ENCODE assay signal across 22 cellular contexts in genomic region chr12:32266756-32267155, GRCh38.
"Had no signal": no experiment of that assay in that cellular context is flagged by ENCODE, and none has a peak within 500 bp of the region (broad histone marks: within the 10 kb centered on the region; RNA-seq: fewer than 3 reads in every experiment).

No MANE protein-coding gene starts in this region.

- H3K27me3 ChIP-seq: adrenal gland, esophagus muscularis mucosa, hepatocyte, neural progenitor cell, right atrium auricular region, transverse colon, vagina had no signal

- DNase-seq: activated CD4-positive, alpha-beta T cell treated with anti-CD3 and anti-CD28 coated beads for 1 hour; activated gamma-delta T cell treated with Interleukin-2 at 50 U/mL for 16 hours; activated T-cell treated with anti-CD3 and anti-CD28 coated beads, Interleukin-2, amount 50 U/mL, for 72 hours; adrenal gland; cerebellar nuclear complex; cortex of kidney; effector CD4-positive, alpha-beta T cell; left colon; lower lobe of right lung; midbrain; stimulated activated CD4-positive, alpha-beta T cell treated with anti-CD3 and anti-CD28 coated beads, Interleukin-12 subunit alpha, Interleukin-12 subunit beta, amount 100 ng/mL, for 4 hours; stimulated activated CD4-positive, alpha-beta T cell treated with anti-CD3 and anti-CD28 coated beads, Interleukin-2, amount 100 ng/mL, for 24 hours; T-cell; transverse colon had no signal

- H3K9ac ChIP-seq: neural progenitor cell had no signal

- H3K27me3 Mint-ChIP-seq: progenitor cell of endocrine pancreas; stimulated activated naive CD8-positive, alpha-beta T cell treated with anti-CD3 and anti-CD28 coated beads, Interleukin-15, Interleukin-2, amounts not matched to agents 100 ng/mL and 50 ng/mL, for 24 hours; T-cell had no signal

- H3K9me3 Mint-ChIP-seq: activated naive CD4-positive, alpha-beta T cell treated with anti-CD3 and anti-CD28 coated beads, Interleukin-2, amount 50 U/mL, for 72 hours; activated T-cell treated with anti-CD3 and anti-CD28 coated beads, Interleukin-2, amount 50 U/mL, for 72 hours; stimulated activated naive CD8-positive, alpha-beta T cell treated with anti-CD3 and anti-CD28 coated beads, Interleukin-15, Interleukin-2, amounts not matched to agents 100 ng/mL and 50 ng/mL, for 24 hours; T-cell had no signal

- ATAC-seq: activated naive CD4-positive, alpha-beta T cell treated with anti-CD3 and anti-CD28 coated beads, Interleukin-2, amount 50 U/mL, for 72 hours; activated T-cell treated with anti-CD3 and anti-CD28 coated beads, Interleukin-2, amount 50 U/mL, for 72 hours; left colon; lower lobe of right lung; T-cell had no signal

- H3K4me1 ChIP-seq: lower lobe of right lung had no signal

- H2AFZ ChIP-seq: hepatocyte, neural progenitor cell had no signal

- H3K36me3 ChIP-seq: adrenal gland, esophagus muscularis mucosa, lower lobe of right lung, neural progenitor cell, right atrium auricular region, transverse colon, vagina had no signal

- H3K4me3 Mint-ChIP-seq: activated T-cell treated with anti-CD3 and anti-CD28 coated beads, Interleukin-2, amount 50 U/mL, for 72 hours; neural progenitor cell; stimulated activated naive CD8-positive, alpha-beta T cell treated with anti-CD3 and anti-CD28 coated beads, Interleukin-15, Interleukin-2, amounts not matched to agents 100 ng/mL and 50 ng/mL, for 24 hours; T-cell had no signal

- H3K27ac ChIP-seq: adrenal gland, esophagus muscularis mucosa, hepatocyte, lower lobe of right lung, neural progenitor cell, right atrium auricular region, transverse colon, vagina had no signal

- H3K4me3 ChIP-seq: adrenal gland, esophagus muscularis mucosa, hepatocyte, lower lobe of right lung, neural progenitor cell, right atrium auricular region, transverse colon, vagina had no signal

- H3K9me3 ChIP-seq: adrenal gland, esophagus muscularis mucosa, lower lobe of right lung, right atrium auricular region, transverse colon, vagina had no signal

- H3K4me2 ChIP-seq: hepatocyte, neural progenitor cell had no signal

- H3K27ac Mint-ChIP-seq: activated naive CD4-positive, alpha-beta T cell treated with anti-CD3 and anti-CD28 coated beads, Interleukin-2, amount 50 U/mL, for 72 hours; activated T-cell treated with anti-CD3 and anti-CD28 coated beads, Interleukin-2, amount 50 U/mL, for 72 hours; neural progenitor cell; progenitor cell of endocrine pancreas; stimulated activated naive CD8-positive, alpha-beta T cell treated with anti-CD3 and anti-CD28 coated beads, Interleukin-15, Interleukin-2, amounts not matched to agents 100 ng/mL and 50 ng/mL, for 24 hours; T-cell had no signal

- H3K36me3 Mint-ChIP-seq: activated naive CD4-positive, alpha-beta T cell treated with anti-CD3 and anti-CD28 coated beads, Interleukin-2, amount 50 U/mL, for 72 hours had no signal
